Comparison of ENCODE assay signal across 35 cellular contexts in genomic region chr11:117550466-117550865, GRCh38.
"Had no signal": no experiment of that assay in that cellular context is flagged by ENCODE, and none has a peak within 500 bp of the region (broad histone marks: within the 10 kb centered on the region; RNA-seq: fewer than 3 reads in every experiment).

No MANE protein-coding gene starts in this region.

- H3K4me3 ChIP-seq: adrenal gland, ascending aorta, body of pancreas, breast epithelium had no signal

- H3K4me3 Mint-ChIP-seq: activated B cell treated with CpG ODN at 0.5 μM for 24 hours; activated CD4-positive, alpha-beta memory T cell treated with anti-CD3 and anti-CD28 coated beads for 36 hours; activated CD4-positive, alpha-beta T cell treated with anti-CD3 and anti-CD28 coated beads, Interleukin-2, amount 10 ng/mL, durations not matched to agents 24 days and 14 days; activated CD8-positive, alpha-beta T cell treated with anti-CD3 and anti-CD28 coated beads for 36 hours; activated naive CD4-positive, alpha-beta T cell treated with anti-CD3 and anti-CD28 coated beads for 36 hours; activated naive CD8-positive, alpha-beta T cell treated with anti-CD3 and anti-CD28 coated beads for 36 hours; activated T-cell treated with anti-CD3 and anti-CD28 coated beads, Interleukin-2, amount 50 U/mL, for 4 hours; activated T-cell treated with anti-CD3 and anti-CD28 coated beads, Interleukin-2, amount 50 U/mL, for 72 hours; activated T-helper 1 cell treated with anti-CD3 and anti-CD28 coated beads, Interleukin-12 subunit alpha, Interleukin-12 subunit beta, Interleukin-2, Interleukin-4 antibody, amounts not matched to agents 30 ng/mL and 10 ng/mL and 1 ng/mL, durations not matched to agents 14 hours and 24 hours and 36 hours; activated T-helper 17 cell treated with anti-CD3 and anti-CD28 coated beads, Interleukin-2, amount 50 U/mL, for 72 hours; T-helper 1 cell treated with Interleukin-12 subunit alpha and Interleukin-12 subunit beta and Interleukin-4 antibody, amounts not matched to agents 30 μg/mL and 1 μg/mL, for 36 hours; T-helper 2 cell treated with Interferon-gamma antibody and Interleukin-4, amounts not matched to agents 5 μg/mL and 100 μg/mL, for 36 hours had no signal

- H3K27me3 Mint-ChIP-seq: activated CD4-positive, alpha-beta T cell treated with anti-CD3 and anti-CD28 coated beads, Interleukin-2, amount 10 ng/mL, durations not matched to agents 24 days and 14 days; activated CD8-positive, alpha-beta T cell treated with anti-CD3 and anti-CD28 coated beads for 36 hours; activated naive CD8-positive, alpha-beta T cell treated with anti-CD3 and anti-CD28 coated beads for 36 hours had no signal

- H3K4me1 Mint-ChIP-seq: activated B cell treated with CpG ODN at 0.5 μM for 24 hours; activated CD4-positive, alpha-beta T cell treated with anti-CD3 and anti-CD28 coated beads, Interleukin-2, amount 10 ng/mL, durations not matched to agents 24 days and 14 days; activated naive CD8-positive, alpha-beta T cell treated with anti-CD3 and anti-CD28 coated beads for 36 hours; activated T-helper 17 cell treated with anti-CD3 and anti-CD28 coated beads, Interleukin-2, amount 50 U/mL, for 72 hours had no signal

- H3K4me1 ChIP-seq: adrenal gland, ascending aorta, body of pancreas, breast epithelium had no signal

- H3K27ac ChIP-seq: adrenal gland, ascending aorta, body of pancreas, brain microvascular endothelial cell, breast epithelium, VCaP had no signal

- H3K36me3 ChIP-seq: adrenal gland, ascending aorta, brain microvascular endothelial cell, breast epithelium had no signal

- H3K9me3 ChIP-seq: adrenal gland, ascending aorta, body of pancreas, breast epithelium had no signal

- ATAC-seq: activated CD8-positive, alpha-beta T cell treated with anti-CD3 and anti-CD28 coated beads for 36 hours; activated naive CD4-positive, alpha-beta T cell treated with anti-CD3 and anti-CD28 coated beads, Interleukin-2, amount 50 U/mL, for 72 hours; activated T-cell treated with anti-CD3 and anti-CD28 coated beads, Interleukin-2, amount 50 U/mL, for 4 hours; activated T-cell treated with anti-CD3 and anti-CD28 coated beads, Interleukin-2, amount 50 U/mL, for 72 hours; activated T-helper 17 cell treated with anti-CD3 and anti-CD28 coated beads, Interleukin-2, amount 50 U/mL, for 72 hours; body of pancreas had no signal

- H3K27ac Mint-ChIP-seq: activated B cell treated with CpG ODN at 0.5 μM for 24 hours; activated CD4-positive, alpha-beta memory T cell treated with anti-CD3 and anti-CD28 coated beads for 36 hours; activated CD4-positive, alpha-beta T cell treated with anti-CD3 and anti-CD28 coated beads, Interleukin-2, amount 10 ng/mL, durations not matched to agents 24 days and 14 days; activated CD8-positive, alpha-beta T cell treated with anti-CD3 and anti-CD28 coated beads for 36 hours; activated naive CD4-positive, alpha-beta T cell treated with anti-CD3 and anti-CD28 coated beads for 36 hours; activated naive CD4-positive, alpha-beta T cell treated with anti-CD3 and anti-CD28 coated beads, Interleukin-2, amount 50 U/mL, for 72 hours; activated naive CD8-positive, alpha-beta T cell treated with anti-CD3 and anti-CD28 coated beads for 36 hours; activated T-cell treated with anti-CD3 and anti-CD28 coated beads, Interleukin-2, amount 50 U/mL, for 72 hours; activated T-helper 1 cell treated with anti-CD3 and anti-CD28 coated beads, Interleukin-12 subunit alpha, Interleukin-12 subunit beta, Interleukin-2, Interleukin-4 antibody, amounts not matched to agents 30 ng/mL and 10 ng/mL and 1 ng/mL, durations not matched to agents 14 hours and 24 hours and 36 hours; activated T-helper 17 cell treated with anti-CD3 and anti-CD28 coated beads, Interleukin-2, amount 50 U/mL, for 72 hours; T-helper 1 cell treated with Interleukin-12 subunit alpha and Interleukin-12 subunit beta and Interleukin-4 antibody, amounts not matched to agents 30 μg/mL and 1 μg/mL, for 36 hours; T-helper 2 cell treated with Interferon-gamma antibody and Interleukin-4, amounts not matched to agents 5 μg/mL and 100 μg/mL, for 36 hours had no signal

- DNase-seq: activated B cell treated with CpG ODN at 0.5 μM for 24 hours; activated CD4-positive, alpha-beta memory T cell treated with anti-CD3 and anti-CD28 coated beads for 36 hours; activated CD4-positive, alpha-beta T cell treated with anti-CD3 and anti-CD28 coated beads for 4 hours; activated CD4-positive, alpha-beta T cell treated with anti-CD3 and anti-CD28 coated beads, Interleukin-2, amount 10 ng/mL, durations not matched to agents 24 days and 14 days; activated CD4-positive, alpha-beta T cell treated with anti-CD3 and anti-CD28 coated beads, Interleukin-2, amount 50 U/mL, for 1 hour; activated CD4-positive, alpha-beta T cell treated with anti-CD3 and anti-CD28 coated beads, Interleukin-2, amount 50 U/mL, for 4 hours; activated CD4-positive, CD25-positive, alpha-beta regulatory T cell treated with anti-CD3 and anti-CD28 coated beads, Interleukin-2, amount 50 U/mL, for 72 hours; activated CD8-positive, alpha-beta memory T cell treated with anti-CD3 and anti-CD28 coated beads, Interleukin-2, amount 50 U/mL, for 4 hours; activated CD8-positive, alpha-beta T cell treated with anti-CD3 and anti-CD28 coated beads for 36 hours; activated effector memory CD4-positive, alpha-beta T cell treated with anti-CD3 and anti-CD28 coated beads, Interleukin-2, amount 50 U/mL, for 16 hours; activated gamma-delta T cell treated with Interleukin-2 at 50 U/mL for 16 hours; activated naive CD4-positive, alpha-beta T cell; activated naive CD4-positive, alpha-beta T cell treated with anti-CD3 and anti-CD28 coated beads for 36 hours; activated naive CD4-positive, alpha-beta T cell treated with anti-CD3 and anti-CD28 coated beads, Interleukin-2, amount 50 U/mL, for 16 hours; activated naive CD8-positive, alpha-beta T cell treated with anti-CD3 and anti-CD28 coated beads for 36 hours; activated T-cell treated with anti-CD3 and anti-CD28 coated beads for 4 hours; activated T-cell treated with anti-CD3 and anti-CD28 coated beads, Interleukin-2, amount 50 U/mL, for 1 hour; activated T-cell treated with anti-CD3 and anti-CD28 coated beads, Interleukin-2, amount 50 U/mL, for 4 hours; activated T-cell treated with anti-CD3 and anti-CD28 coated beads, Interleukin-2, amount 50 U/mL, for 72 hours; adrenal gland; amniotic stem cell; body of pancreas; brain microvascular endothelial cell; central memory CD4-positive, alpha-beta T cell; T-helper 1 cell; T-helper 2 cell; T-helper 9 cell had no signal

- H3K36me3 Mint-ChIP-seq: activated CD4-positive, alpha-beta memory T cell treated with anti-CD3 and anti-CD28 coated beads for 36 hours; activated naive CD4-positive, alpha-beta T cell treated with anti-CD3 and anti-CD28 coated beads, Interleukin-2, amount 50 U/mL, for 72 hours; activated naive CD8-positive, alpha-beta T cell treated with anti-CD3 and anti-CD28 coated beads for 36 hours had no signal

- H3K9me3 Mint-ChIP-seq: activated B cell treated with CpG ODN at 0.5 μM for 24 hours; activated CD4-positive, alpha-beta memory T cell treated with anti-CD3 and anti-CD28 coated beads for 36 hours; activated CD4-positive, alpha-beta T cell treated with anti-CD3 and anti-CD28 coated beads, Interleukin-2, amount 10 ng/mL, durations not matched to agents 24 days and 14 days; activated CD8-positive, alpha-beta T cell treated with anti-CD3 and anti-CD28 coated beads for 36 hours; activated naive CD4-positive, alpha-beta T cell treated with anti-CD3 and anti-CD28 coated beads for 36 hours; activated naive CD4-positive, alpha-beta T cell treated with anti-CD3 and anti-CD28 coated beads, Interleukin-2, amount 50 U/mL, for 72 hours; activated naive CD8-positive, alpha-beta T cell treated with anti-CD3 and anti-CD28 coated beads for 36 hours; activated T-cell treated with anti-CD3 and anti-CD28 coated beads, Interleukin-2, amount 50 U/mL, for 4 hours; activated T-cell treated with anti-CD3 and anti-CD28 coated beads, Interleukin-2, amount 50 U/mL, for 72 hours; activated T-helper 1 cell treated with anti-CD3 and anti-CD28 coated beads, Interleukin-12 subunit alpha, Interleukin-12 subunit beta, Interleukin-2, Interleukin-4 antibody, amounts not matched to agents 30 ng/mL and 10 ng/mL and 1 ng/mL, durations not matched to agents 14 hours and 24 hours and 36 hours; activated T-helper 17 cell treated with anti-CD3 and anti-CD28 coated beads, Interleukin-2, amount 50 U/mL, for 72 hours; T-helper 1 cell treated with Interleukin-12 subunit alpha and Interleukin-12 subunit beta and Interleukin-4 antibody, amounts not matched to agents 30 μg/mL and 1 μg/mL, for 36 hours; T-helper 2 cell treated with Interferon-gamma antibody and Interleukin-4, amounts not matched to agents 5 μg/mL and 100 μg/mL, for 36 hours had no signal

- H3K27me3 ChIP-seq: adrenal gland, ascending aorta, body of pancreas, brain microvascular endothelial cell, breast epithelium had no signal
